In genomic region chr3:186235554-186235953, GRCh38 we compare ENCODE assay signal across 10 cellular contexts.
DNase-seq lines count a peak whose midpoint lies in the region; ATAC-seq and TF ChIP-seq lines count a peak whose summit lies in the region.
"Had no signal": no experiment of that assay in that cellular context is flagged by ENCODE, and none has a peak within 500 bp of the region (broad histone marks: within the 10 kb centered on the region; RNA-seq: fewer than 3 reads in every experiment).

No MANE protein-coding gene starts in this region.

- peak overlapping the region; percentile 62 for H3K4me3 Mint-ChIP-seq in activated naive CD8-positive, alpha-beta T cell treated with anti-CD3 and anti-CD28 coated beads for 36 hours

- no peaks in the 10 kb centered on the region for H3K4me1 ChIP-seq in colonic mucosa
- peaks cover 6% of the 10 kb centered on the region for H3K4me1 ChIP-seq in upper lobe of right lung

- H3K9me3 ChIP-seq in colonic mucosa = no peaks in the 10 kb centered on the region
- no peaks in the 10 kb centered on the region for H3K9me3 ChIP-seq in upper lobe of right lung

- H3K9ac ChIP-seq in colonic mucosa (ENCODE audit: low read depth in 2 of 2, low read length in 2 of 2) = no peak overlapping the region

- peaks cover 8% of the 10 kb centered on the region for H3K4me1 Mint-ChIP-seq in activated naive CD8-positive, alpha-beta T cell treated with anti-CD3 and anti-CD28 coated beads for 36 hours

- H3K27me3 ChIP-seq in colonic mucosa = no peaks in the 10 kb centered on the region
- H3K27me3 ChIP-seq in upper lobe of right lung = no peaks in the 10 kb centered on the region

- H3K9me3 Mint-ChIP-seq in activated naive CD8-positive, alpha-beta T cell treated with anti-CD3 and anti-CD28 coated beads for 36 hours = no peaks in the 10 kb centered on the region

- no peak for TF ChIP-seq CTCF in colonic mucosa (IDR thresholded peaks at IDR 0.05)
- no peak for TF ChIP-seq CTCF in upper lobe of right lung (IDR thresholded peaks at IDR 0.05)

- H3K36me3 ChIP-seq in colonic mucosa (no peaks in the 10 kb centered on the region), upper lobe of right lung (no peaks in the 10 kb centered on the region)

- ATAC-seq in GM18502 (IDR thresholded peaks at IDR 0.05; ENCODE audit: poor library complexity, unreplicated experiment) = peak; percentile 90
- peak; percentile 81 for ATAC-seq in GM19452 (IDR thresholded peaks at IDR 0.05; ENCODE audit: unreplicated experiment)
- peak; percentile 82 for ATAC-seq in HG03064 (IDR thresholded peaks at IDR 0.05; ENCODE audit: low read depth, unreplicated experiment)
- no peak for ATAC-seq in upper lobe of right lung

- H3K27ac Mint-ChIP-seq in activated naive CD8-positive, alpha-beta T cell treated with anti-CD3 and anti-CD28 coated beads for 36 hours = peak overlapping the region; percentile 78

- no peak overlapping the region for H3K4me3 ChIP-seq in colonic mucosa
- no peak overlapping the region for H3K4me3 ChIP-seq in upper lobe of right lung

- H3K36me3 Mint-ChIP-seq in activated naive CD8-positive, alpha-beta T cell treated with anti-CD3 and anti-CD28 coated beads for 36 hours = no peaks in the 10 kb centered on the region

- peaks cover 8% of the 10 kb centered on the region for H3K27me3 Mint-ChIP-seq in activated naive CD8-positive, alpha-beta T cell treated with anti-CD3 and anti-CD28 coated beads for 36 hours

- no peak for DNase-seq in activated naive CD8-positive, alpha-beta T cell treated with anti-CD3 and anti-CD28 coated beads for 36 hours
- DNase-seq in colonic mucosa (no peak), NCI-H2029 treated with DMSO at 0.1 percent for 48 hours (lab: John Stamatoyannopoulos, UW) (no peak), upper lobe of right lung (no peak), NCI-H226 (no peak)
- DNase-seq: activated CD8-positive, alpha-beta memory T cell treated with anti-CD3 and anti-CD28 coated beads for 24 hours; NCI-H526 treated with DMSO at 0.1 percent for 48 hours had no signal

- H3K27ac ChIP-seq in colonic mucosa = no peak overlapping the region
- no peak overlapping the region for H3K27ac ChIP-seq in upper lobe of right lung

- intact Hi-C loops in colonic mucosa (cut with DNase I) (no loop called here), upper lobe of right lung (cut with DNase I) (no loop called here)
